Comparison of ENCODE assay signal across 21 cellular contexts in the genomic region with DNA sequence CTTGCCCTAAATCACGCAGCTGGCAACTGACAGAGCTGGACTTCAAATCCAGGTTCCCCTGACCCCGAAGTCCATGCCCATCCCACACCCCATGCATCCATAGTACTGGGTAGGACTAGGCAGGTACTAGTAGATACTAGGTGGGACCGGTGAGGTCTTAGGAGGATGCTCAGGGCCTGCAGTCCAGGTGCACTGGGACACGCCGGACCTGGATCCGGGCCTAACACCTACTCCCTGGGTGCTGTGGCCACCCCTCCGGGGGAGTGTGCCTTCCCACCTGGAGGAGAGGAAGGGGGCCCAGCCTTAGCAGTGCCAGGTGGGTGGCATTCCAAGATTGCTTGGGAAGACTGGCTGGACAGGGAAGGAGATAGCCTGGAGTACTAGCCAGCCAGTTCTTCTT.
DNase-seq lines count a peak whose midpoint lies in the region; ATAC-seq and TF ChIP-seq lines count a peak whose summit lies in the region.
"Had no signal": no experiment of that assay in that cellular context is flagged by ENCODE, and none has a peak within 500 bp of the region (broad histone marks: within the 10 kb centered on the region; RNA-seq: fewer than 3 reads in every experiment).

No MANE protein-coding gene starts in this region.

- no CpG with 5 or more reads among the region's 7 CpGs for WGBS in esophagus muscularis mucosa
- 89 to 99% (median 95%) methylated on average over 4 to 7 of the region's 7 CpGs for WGBS in spleen, 5 donors

- intact Hi-C loops in esophagus muscularis mucosa (cut with DNase I) (no loop called here), spleen (cut with DNase I; ENCODE audit: low total_unique reads) (no loop called here)

- H3K4me3 Mint-ChIP-seq in stimulated activated naive CD8-positive, alpha-beta T cell treated with anti-CD3 and anti-CD28 coated beads, Interleukin-15, amount 100 ng/mL, for 72 hours = no peak overlapping the region
- H3K4me3 Mint-ChIP-seq: CD8-positive, alpha-beta memory T cell; GM23338 had no signal

- peak; percentile 12 for ATAC-seq in stimulated activated naive CD8-positive, alpha-beta T cell treated with anti-CD3 and anti-CD28 coated beads, Interleukin-15, amount 100 ng/mL, for 72 hours
- ATAC-seq in stimulated activated naive CD8-positive, alpha-beta T cell treated with anti-CD3 and anti-CD28 coated beads, Interleukin-15, Interleukin-2, amounts not matched to agents 100 U/mL and 50 U/mL, for 24 hours = no peak
- no peak for ATAC-seq in HG03354 (IDR thresholded peaks at IDR 0.05; ENCODE audit: poor library complexity, severe bottlenecking, unreplicated experiment)
- ATAC-seq: HepG2 had no signal

- DNase-seq in stimulated activated naive CD8-positive, alpha-beta T cell treated with anti-CD3 and anti-CD28 coated beads, Interleukin-15, amount 100 ng/mL, for 72 hours = no peak
- DNase-seq in stimulated activated naive CD8-positive, alpha-beta T cell treated with anti-CD3 and anti-CD28 coated beads, Interleukin-15, Interleukin-2, amounts not matched to agents 100 U/mL and 50 U/mL, for 24 hours = no peak
- DNase-seq in esophagus muscularis mucosa (ENCODE audit: extremely low spot score) (no peak), spleen (peak; percentile 45), SIG-M5 (lab: John Stamatoyannopoulos, UW) (no peak)
- DNase-seq in stimulated activated CD8-positive, alpha-beta memory T cell treated with anti-CD3 and anti-CD28 coated beads, Interleukin-4, amount 100 ng/mL, for 48 hours = no peak
- DNase-seq: ACHN; C1 segment of cervical spinal cord; CD8-positive, alpha-beta memory T cell; DMS53; EL; KG1; NCI-H1694 treated with DMSO at 0.1 percent for 48 hours; NCI-H2107; NCI-H226; NCI-H524; OCI-M1 had no signal

- peak overlapping the region in 1 of 2 donors; percentile 15 for H3K27ac Mint-ChIP-seq in stimulated activated naive CD8-positive, alpha-beta T cell treated with anti-CD3 and anti-CD28 coated beads, Interleukin-15, amount 100 ng/mL, for 72 hours
- H3K27ac Mint-ChIP-seq: CD8-positive, alpha-beta memory T cell; GM23338 had no signal

- no peak for TF ChIP-seq EP300 in esophagus muscularis mucosa (IDR thresholded peaks at IDR 0.05)

- no peaks in the 10 kb centered on the region for H3K4me1 Mint-ChIP-seq in stimulated activated naive CD8-positive, alpha-beta T cell treated with anti-CD3 and anti-CD28 coated beads, Interleukin-15, amount 100 ng/mL, for 72 hours
- H3K4me1 Mint-ChIP-seq: CD8-positive, alpha-beta memory T cell had no signal

- no peaks in the 10 kb centered on the region for H3K27me3 ChIP-seq in esophagus muscularis mucosa
- no peaks in the 10 kb centered on the region for H3K27me3 ChIP-seq in spleen (replicated peaks in 1 of 7)

- H3K36me3 ChIP-seq in esophagus muscularis mucosa = peaks cover 0 to 52% (median 10%) of the 10 kb centered on the region in 4 donors
- peaks cover 0 to 10% (median 0%) of the 10 kb centered on the region in 6 donors for H3K36me3 ChIP-seq in spleen

- TF ChIP-seq POLR2A in esophagus muscularis mucosa (IDR thresholded peaks at IDR 0.05; ENCODE audit: low read depth) (no peak), spleen (IDR thresholded peaks at IDR 0.05) (no peak)

- H3K27me3 Mint-ChIP-seq in stimulated activated naive CD8-positive, alpha-beta T cell treated with anti-CD3 and anti-CD28 coated beads, Interleukin-15, amount 100 ng/mL, for 72 hours = no peaks in the 10 kb centered on the region

- TF ChIP-seq CTCF in esophagus muscularis mucosa (IDR thresholded peaks at IDR 0.05) (no peak), spleen (IDR thresholded peaks at IDR 0.05 in 8 of 11, conservative IDR thresholded peaks at IDR 0.05 in 3 of 11) (no peak)

- H3K4me1 ChIP-seq in esophagus muscularis mucosa (peaks cover 53 to 80% (median 75%) of the 10 kb centered on the region in 4 donors), spleen (peaks cover 0 to 8% (median 0%) of the 10 kb centered on the region in 6 donors)

- no peaks in the 10 kb centered on the region for H3K9me3 Mint-ChIP-seq in stimulated activated naive CD8-positive, alpha-beta T cell treated with anti-CD3 and anti-CD28 coated beads, Interleukin-15, amount 100 ng/mL, for 72 hours
- H3K9me3 Mint-ChIP-seq: CD8-positive, alpha-beta memory T cell; GM23338 had no signal

- H3K9me3 ChIP-seq in esophagus muscularis mucosa (no peaks in the 10 kb centered on the region), spleen (no peaks in the 10 kb centered on the region)

- H3K27ac ChIP-seq in esophagus muscularis mucosa (replicated peaks in 1 of 4) = peak overlapping the region; percentile 36 to 78 (median 77)
- no peak overlapping the region for H3K27ac ChIP-seq in spleen

- H3K4me3 ChIP-seq in esophagus muscularis mucosa (no peak overlapping the region), spleen (no peak overlapping the region)
- H3K4me3 ChIP-seq: GM12878, GM23338 had no signal

Comparison
In these comparisons a context has a peak if more than half of its experiments do, and no peak if none do; other contexts are left out.
1. H3K27ac ChIP-seq: peak in esophagus muscularis mucosa (4 of 4); none in spleen (0 of 8).